10 cellular contexts compared by ENCODE assay signal in genomic region chr9:99445377-99445891, GRCh38.
DNase-seq lines count a peak whose midpoint lies in the region; ATAC-seq and TF ChIP-seq lines count a peak whose summit lies in the region.
"Had no signal": no experiment of that assay in that cellular context is flagged by ENCODE, and none has a peak within 500 bp of the region (broad histone marks: within the 10 kb centered on the region; RNA-seq: fewer than 3 reads in every experiment).

No MANE protein-coding gene starts in this region.

- TF ChIP-seq POLR2A in gastroesophageal sphincter (IDR thresholded peaks at IDR 0.05): no peak

- peak overlapping the region in 2 of 7 donors; percentile 10 to 43 for H3K27ac Mint-ChIP-seq in CD14-positive monocyte

- H3K4me3 Mint-ChIP-seq in CD14-positive monocyte: no peak overlapping the region

- H3K36me3 Mint-ChIP-seq in CD14-positive monocyte: no peaks in the 10 kb centered on the region

- H3K4me3 ChIP-seq in gastroesophageal sphincter: no peak overlapping the region

- H3K27ac ChIP-seq in gastroesophageal sphincter: peak overlapping the region in 2 of 4 donors; percentile 18 to 24

- peaks cover 0 to 2% (median 1%) of the 10 kb centered on the region in 7 donors for H3K9me3 Mint-ChIP-seq in CD14-positive monocyte

- ATAC-seq in gastroesophageal sphincter (peak; percentile 73), sciatic nerve (peak; percentile 85)

- no peaks in the 10 kb centered on the region for H3K36me3 ChIP-seq in gastroesophageal sphincter

- DNase-seq in G401 (ENCODE audit: low spot score) (peak; percentile 42), T1000 (lab: John Stamatoyannopoulos, UW) (peak; percentile 84), sciatic nerve (ENCODE audit: low spot score) (no peak), NCI-H510A treated with DMSO at 0.1 percent for 48 hours (lab: John Stamatoyannopoulos, UW) (no peak), CD14-positive monocyte (ENCODE audit: low spot score) (no peak), NCI-H82 (lab: John Stamatoyannopoulos, UW) (no peak)
- no peak for DNase-seq in stimulated activated CD4-positive, alpha-beta T cell treated with anti-CD3 and anti-CD28 coated beads, Interleukin-12 subunit alpha, Interleukin-12 subunit beta, amount 100 ng/mL, for 4 hours
- DNase-seq: DMS79 treated with DMSO at 0.1 percent for 48 hours, NCI-H1105 treated with DMSO at 0.1 percent for 48 hours had no signal

- TF ChIP-seq CTCF in gastroesophageal sphincter (IDR thresholded peaks at IDR 0.05) (no peak), CD14-positive monocyte (IDR thresholded peaks at IDR 0.05) (no peak)

- no peaks in the 10 kb centered on the region for H3K27me3 ChIP-seq in gastroesophageal sphincter

- WGBS in gastroesophageal sphincter (ENCODE audit: low coverage in 1 of 2), 2 donors: 35 to 43% methylated on average over 2 to 4 of the region's 4 CpGs

- no peak for TF ChIP-seq EP300 in gastroesophageal sphincter (IDR thresholded peaks at IDR 0.05)

- peaks cover 2 to 5% (median 4%) of the 10 kb centered on the region in 3 donors for H3K27me3 Mint-ChIP-seq in CD14-positive monocyte (ENCODE audit: low read depth in 3 of 3)

- peaks cover 0 to 11% (median 7%) of the 10 kb centered on the region in 3 donors for H3K4me1 ChIP-seq in gastroesophageal sphincter

- no peaks in the 10 kb centered on the region for H3K9me3 ChIP-seq in gastroesophageal sphincter

- in situ Hi-C loops in G401 (cut with HindIII; ENCODE audit: low sequenced_read_pairs): no loop called here

- H3K4me1 Mint-ChIP-seq in CD14-positive monocyte: no peaks in the 10 kb centered on the region

- intact Hi-C loops in sciatic nerve (cut with DNase I): no loop called here
- intact Hi-C loops in CD14-positive monocyte (cut with micrococcal nuclease): no loop called here

Comparison
In these comparisons a context has a peak if more than half of its experiments do, and no peak if none do; other contexts are left out.
1. DNase-seq: peak in G401 (single experiment) and T1000 (single experiment); none in sciatic nerve (single experiment), NCI-H510A treated with DMSO at 0.1 percent for 48 hours (single experiment), CD14-positive monocyte (single experiment), stimulated activated CD4-positive, alpha-beta T cell treated with anti-CD3 and anti-CD28 coated beads, Interleukin-12 subunit alpha, Interleukin-12 subunit beta, amount 100 ng/mL, for 4 hours (single experiment) and NCI-H82 (single experiment).